ENCODE assay signal across 8 cellular contexts in the genomic region with DNA sequence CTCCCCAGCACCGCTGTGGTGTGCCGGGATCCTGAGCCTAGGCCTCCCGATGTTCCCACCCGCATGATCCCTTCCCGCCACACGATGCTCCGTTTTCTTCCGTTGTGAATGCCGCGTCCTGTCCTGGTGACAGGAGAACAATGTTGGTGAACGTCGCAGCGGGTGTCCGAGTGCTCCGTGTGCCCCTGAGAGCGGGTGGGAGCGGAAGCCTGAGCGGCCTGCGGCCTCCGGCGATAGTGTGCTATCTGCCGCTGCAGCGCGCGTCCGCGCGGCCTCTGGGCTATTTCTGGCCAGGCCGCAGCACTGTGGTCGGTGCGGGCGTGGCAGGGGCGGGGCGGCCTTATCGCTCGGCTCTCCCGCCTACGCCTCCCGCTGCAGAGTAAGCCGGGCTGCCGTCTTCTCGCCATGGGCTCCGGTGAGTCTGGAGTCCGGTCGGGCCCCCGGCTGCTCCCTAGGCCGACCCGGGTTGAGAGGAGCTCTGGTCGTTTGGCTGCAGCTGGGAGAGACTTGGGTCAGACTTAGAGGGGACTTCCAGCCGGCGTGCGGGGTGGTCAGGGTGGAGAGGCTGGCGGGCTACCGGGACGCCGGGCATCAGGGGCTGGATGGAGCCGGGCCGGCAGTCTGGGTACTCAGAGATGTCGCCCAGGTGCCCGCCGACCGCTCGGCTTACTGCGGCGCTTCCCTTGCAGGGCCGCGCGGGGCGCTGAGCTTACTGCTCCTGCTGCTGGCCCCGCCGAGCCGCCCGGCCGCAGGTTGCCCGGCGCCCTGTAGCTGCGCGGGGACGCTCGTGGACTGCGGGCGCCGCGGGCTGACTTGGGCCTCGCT. TPM values are rescaled to one million over a fixed set of nuclear protein-coding genes. Genes with fewer than 3 reads are reported as not detected.
DNase-seq lines count a peak whose midpoint lies in the region; ATAC-seq and TF ChIP-seq lines count a peak whose summit lies in the region.

A gene (plus strand): TSS at position 375 of the 825 bp plus-strand sequence. CDS start 31 bp downstream, at position 406.

- CTCF ChIA-PET in CD4-positive, alpha-beta memory T cell (lab: Charles Lee; ENCODE audit: partially characterized antibody), result no interaction called here

- peaks cover 0 to 4% (median 0%) of the 10 kb centered on the region in 8 donors for H3K9me3 Mint-ChIP-seq in CD4-positive, alpha-beta memory T cell

- no peak within 1 kb of the TSS for H3K27ac Mint-ChIP-seq in CD4-positive, alpha-beta memory T cell

- no peaks in the 10 kb centered on the region for H3K36me3 Mint-ChIP-seq in CD4-positive, alpha-beta memory T cell

- intact Hi-C loops in CD4-positive, alpha-beta memory T cell (cut with micrococcal nuclease), result no loop called here
- intact Hi-C loops in mucosa of descending colon (cut with DNase I, micrococcal nuclease), result no loop called here

- H3K27me3 ChIP-seq in CD4-positive, alpha-beta memory T cell (ENCODE audit: insufficient read depth, low read length), result peaks cover 5% of the 10 kb centered on the region

- peaks cover 30 to 37% of the 10 kb centered on the region in 2 donors for H3K27me3 Mint-ChIP-seq in CD4-positive, alpha-beta memory T cell

- H3K4me1 Mint-ChIP-seq in CD4-positive, alpha-beta memory T cell, result peaks cover 2 to 36% (median 12%) of the 10 kb centered on the region in 4 donors

- no peaks in the 10 kb centered on the region for H3K36me3 ChIP-seq in CD4-positive, alpha-beta memory T cell (ENCODE audit: insufficient read depth, low read length)
- H3K36me3 ChIP-seq in mucosa of descending colon (ENCODE audit: low read depth), result no peaks in the 10 kb centered on the region

- ATAC-seq in mucosa of descending colon, result peak; percentile 70
- no peak for ATAC-seq in GM21786 (IDR thresholded peaks at IDR 0.05; ENCODE audit: unreplicated experiment)

- POLR2A ChIA-PET in CD4-positive, alpha-beta memory T cell (lab: Charles Lee; ENCODE audit: partially characterized antibody), result no interaction called here

- H3K9me3 ChIP-seq in CD4-positive, alpha-beta memory T cell (ENCODE audit: control insufficient read depth in 1 of 2, low read length in 2 of 2), result no peaks in the 10 kb centered on the region
- H3K9me3 ChIP-seq in mucosa of descending colon, result no peaks in the 10 kb centered on the region

- DNase-seq in CD4-positive, alpha-beta memory T cell, result peak in 3 of 5 donors; percentile 15 to 37 (median 17)
- DNase-seq in NCI-H1105 treated with DMSO at 0.1 percent for 48 hours (lab: John Stamatoyannopoulos, UW), result peak; percentile 41
- no peak for DNase-seq in cerebellum (ENCODE audit: low spot score)
- peak in 2 of 3 donors; percentile 61 to 63 for DNase-seq in mucosa of descending colon
- no peak for DNase-seq in cerebellar cortex (ENCODE audit: low spot score)
- no peak for DNase-seq in NCI-H69 (lab: John Stamatoyannopoulos, UW)
- no peak for DNase-seq in substantia nigra (lab: John Stamatoyannopoulos, UW)

- H3K4me3 ChIP-seq in CD4-positive, alpha-beta memory T cell (ENCODE audit: low read length in 2 of 2), result peak within 1 kb of the TSS in 1 of 2 donors; percentile 6
- H3K4me3 ChIP-seq in mucosa of descending colon, result no peak within 1 kb of the TSS

- H3K27ac ChIP-seq in CD4-positive, alpha-beta memory T cell (ENCODE audit: low read depth, low read length), result no peak within 1 kb of the TSS
- no peak within 1 kb of the TSS for H3K27ac ChIP-seq in substantia nigra (ENCODE audit: low read depth, low read length, poor library complexity, severe bottlenecking)

- peaks cover 17% of the 10 kb centered on the region for H3K4me1 ChIP-seq in CD4-positive, alpha-beta memory T cell (ENCODE audit: insufficient read depth, low read length)
- H3K4me1 ChIP-seq in mucosa of descending colon (ENCODE audit: low read depth), result peaks cover 18% of the 10 kb centered on the region

- TF ChIP-seq CTCF in mucosa of descending colon (IDR thresholded peaks at IDR 0.05), result no peak

- H3K4me3 Mint-ChIP-seq in CD4-positive, alpha-beta memory T cell, result peak within 1 kb of the TSS in 7 of 8 donors; percentile 2 to 70 (median 59)

RNA-seq across cellular contexts. Expression of the gene that starts here (rescaled TPM):
- total RNA-seq in CD4-positive, alpha-beta memory T cell, result not detected
- not detected for polyA plus RNA-seq in CD4-positive, alpha-beta memory T cell
- total RNA-seq in cerebellum, result 13.7 TPM
- total RNA-seq in mucosa of descending colon, result 1 to 10 TPM in 1 of 3 donors, under 1 TPM in 2; 0.34 to 1.5 (median 0.41) TPM

Comparison
In these comparisons a context has a peak if more than half of its experiments do, and no peak if none do; other contexts are left out.
1. Peak in DNase-seq in CD4-positive, alpha-beta memory T cell; RNA of the gene not detected or under 1 TPM.
2. DNase-seq: peak in NCI-H1105 treated with DMSO at 0.1 percent for 48 hours (single experiment) and mucosa of descending colon (2 of 3); none in cerebellum (single experiment), cerebellar cortex (single experiment), NCI-H69 (single experiment) and substantia nigra (0 of 49).